ENCODE assay signal across 8 cellular contexts in the genomic region with DNA sequence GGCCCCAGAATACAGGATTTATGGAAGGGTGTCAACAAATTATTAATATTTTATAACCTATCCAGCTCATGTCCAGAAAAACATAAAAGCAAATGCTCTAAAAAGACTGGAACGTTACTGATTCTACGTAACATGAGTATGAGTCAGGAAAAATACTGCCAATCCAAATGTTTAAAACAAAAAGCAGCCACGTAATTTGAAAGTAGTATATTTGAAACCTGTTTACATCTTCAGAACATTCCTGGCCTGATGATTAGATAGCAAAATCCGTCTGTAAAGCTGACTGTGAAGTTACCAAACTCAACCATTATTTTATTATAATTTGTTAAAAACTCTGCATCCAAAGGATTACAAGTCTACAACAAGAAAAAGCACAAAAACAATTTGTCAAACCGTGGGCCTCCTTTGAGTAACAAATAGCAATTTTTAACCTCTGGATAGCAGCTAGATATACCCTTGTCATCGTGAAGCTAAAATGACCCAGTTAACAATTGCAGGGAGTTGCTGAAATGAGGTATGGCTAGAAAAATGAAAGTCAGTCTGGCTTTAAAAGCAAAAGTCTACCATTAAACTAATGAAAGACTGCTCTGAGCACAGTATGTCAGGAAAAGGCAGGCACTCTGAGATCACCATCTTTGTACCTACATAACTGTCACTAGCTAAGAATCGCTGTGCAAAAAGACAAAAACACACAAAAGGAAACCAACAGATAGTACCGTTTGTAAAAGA. TPM values are rescaled to one million over a fixed set of nuclear protein-coding genes. Genes with fewer than 3 reads are reported as not detected.
DNase-seq lines count a peak whose midpoint lies in the region; ATAC-seq and TF ChIP-seq lines count a peak whose summit lies in the region.

No MANE protein-coding gene starts in this region.

- H3K4me3 ChIP-seq in GM12864 (ENCODE audit: low read depth, low read length) (peak overlapping the region; percentile 92), SJSA1 (peak overlapping the region; percentile 92), gastrocnemius medialis (peak overlapping the region; percentile 84 to 92 (median 88))

- no peak for DNase-seq in GM12864 (ENCODE audit: low read depth)
- DNase-seq in SJSA1 (ENCODE audit: low read depth in 1 of 2, low spot score in 2 of 2) = peak in 1 of 2 experiments; percentile 50
- peak; percentile 86 for DNase-seq in fibroblast of peridontal ligament (ENCODE audit: extremely low read depth)
- DNase-seq in gastrocnemius medialis = no peak
- DNase-seq in HEK293T (ENCODE audit: extremely low spot score) = no peak
- DNase-seq in MV-4-11 (lab: John Stamatoyannopoulos, UW) = no peak

- POLR2A ChIA-PET in HEK293T (lab: Yijun Ruan, JAX) = interaction anchor here (1.2 to 2.0 kb wide), 3 partner anchors 9 to 43 kb away, joined by 3 to 5 read pairs (median 4); a partner anchor contains a TSS

- H3K4me1 ChIP-seq in SJSA1 (replicated peaks) (peaks cover 25% of the 10 kb centered on the region), gastrocnemius medialis (peaks cover 74 to 83% of the 10 kb centered on the region in 2 donors)

- intact Hi-C loops in gastrocnemius medialis (cut with DNase I; ENCODE audit: low total_unique reads) = loop anchor here (10.0 kb wide), 1 partner anchor 226 kb away; no protein-coding TSS in a partner anchor

- peak overlapping the region; percentile 88 for H3K27ac ChIP-seq in SJSA1
- H3K27ac ChIP-seq in gastrocnemius medialis = peak overlapping the region; percentile 93 to 97 (median 95)

- H3K36me3 ChIP-seq in SJSA1 (peaks cover 32% of the 10 kb centered on the region), gastrocnemius medialis (no peaks in the 10 kb centered on the region)

- ATAC-seq in gastrocnemius medialis = no peak
- ATAC-seq in HG03108 (IDR thresholded peaks at IDR 0.05; ENCODE audit: unreplicated experiment) = no peak
- ATAC-seq in GM18498 (IDR thresholded peaks at IDR 0.05; ENCODE audit: unreplicated experiment) = no peak

- H3K27me3 ChIP-seq in SJSA1 (replicated peaks) = no peaks in the 10 kb centered on the region
- no peaks in the 10 kb centered on the region for H3K27me3 ChIP-seq in gastrocnemius medialis

- no peak for TF ChIP-seq POLR2A in gastrocnemius medialis (IDR thresholded peaks at IDR 0.05)

- in situ Hi-C loops in gastrocnemius medialis (cut with MboI; ENCODE audit: low sequenced_read_pairs in 4 of 4) = no loop called here

- CTCF ChIA-PET in HEK293T (lab: Yijun Ruan, JAX) = no interaction called here

- TF ChIP-seq CTCF in GM12864 (IDR thresholded peaks at IDR 0.05; ENCODE audit: low read depth, low read length, missing control alignments) (no peak), gastrocnemius medialis (IDR thresholded peaks at IDR 0.05 in 4 of 5, conservative IDR thresholded peaks at IDR 0.05 in 1 of 5) (no peak)

- H3K9me3 ChIP-seq in SJSA1 (replicated peaks) (no peaks in the 10 kb centered on the region), gastrocnemius medialis (no peaks in the 10 kb centered on the region)

TF ChIP-seq in HEK293T, 16 proteins besides CTCF, POLR2A, EP300 and RAD21:
- TF ChIP-seq SUZ12 (IDR thresholded peaks at IDR 0.05) (no peak), ZNF384 (IDR thresholded peaks at IDR 0.05) (no peak), CTBP1 (IDR thresholded peaks at IDR 0.05; ENCODE audit: borderline replicate concordance) (no peak), FOXM1 (IDR thresholded peaks at IDR 0.05; ENCODE audit: borderline replicate concordance) (no peak), ELF4 (IDR thresholded peaks at IDR 0.05) (no peak), HDGF (IDR thresholded peaks at IDR 0.05; ENCODE audit: borderline replicate concordance) (no peak), SP1 (IDR thresholded peaks at IDR 0.05) (no peak)

RNA-seq across cellular contexts. Expression of a gene that starts 1.2 kb away (rescaled TPM):
- total RNA-seq in SJSA1 (2014; rRNA removed; shearing (Covaris generic)) = 42.7 and 60.6 TPM in 2 replicates
- total RNA-seq in gastrocnemius medialis = 100 to 1,000 TPM; 156 to 293 (median 197) TPM

RNA-seq across cellular contexts. Expression of a gene that starts 42.5 kb away (rescaled TPM):
- total RNA-seq in SJSA1 (2014; rRNA removed; shearing (Covaris generic)) = 75.2 and 80.5 TPM in 2 replicates
- 10 to 100 TPM; 24.7 to 49.7 (median 43.0) TPM for total RNA-seq in gastrocnemius medialis

RNA-seq across cellular contexts. Expression of a gene that starts 42.7 kb away (rescaled TPM):
- 59.9 and 60.0 TPM in 2 replicates for total RNA-seq in SJSA1 (2014; rRNA removed; shearing (Covaris generic))
- 10 to 100 TPM; 19.2 to 28.8 (median 26.7) TPM for total RNA-seq in gastrocnemius medialis
